ENCODE assay signal across 8 cellular contexts in the genomic region with DNA sequence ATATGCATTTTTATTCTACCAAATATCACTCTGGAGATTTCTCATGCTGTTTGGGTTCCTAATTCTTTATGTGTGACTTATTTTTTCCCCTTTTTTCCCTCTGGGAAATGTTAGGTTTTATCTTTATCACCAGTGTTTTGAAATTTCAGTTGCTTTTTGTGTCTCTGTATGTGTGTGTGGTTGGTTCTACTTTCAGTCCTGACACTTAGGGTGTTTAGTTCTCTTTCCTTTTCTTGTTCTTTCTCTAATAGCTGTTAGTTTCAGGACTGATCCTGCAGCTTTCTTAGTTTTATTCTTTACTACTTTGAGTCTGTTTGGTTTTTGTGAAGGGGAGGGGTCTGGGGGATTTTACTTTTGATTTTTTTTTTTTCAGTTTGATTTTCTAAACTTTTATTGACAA. TPM values are rescaled to one million over a fixed set of nuclear protein-coding genes. Genes with fewer than 3 reads are reported as not detected.
A peak's percentile ranks its signal among the peaks of the same experiment; 100 is the strongest.
DNase-seq lines count a peak whose midpoint lies in the region; ATAC-seq and TF ChIP-seq lines count a peak whose summit lies in the region.

No MANE protein-coding gene starts in this region.

- peaks cover 69% of the 10 kb centered on the region for H3K79me2 ChIP-seq in osteoblast (ENCODE audit: insufficient read depth, low read length)

- no peak overlapping the region for H2BK12ac ChIP-seq in neuronal stem cell (ENCODE audit: low read length)

- H3K36me3 ChIP-seq in endodermal cell (ENCODE audit: control insufficient read depth, insufficient read depth, low read length) (peaks cover 3% of the 10 kb centered on the region), osteoblast (ENCODE audit: insufficient read depth, low read length) (no peaks in the 10 kb centered on the region), neuronal stem cell (replicated peaks in 1 of 2; ENCODE audit: control insufficient read depth in 2 of 2, insufficient read depth in 2 of 2, low read length in 2 of 2) (no peaks in the 10 kb centered on the region), thyroid gland (no peaks in the 10 kb centered on the region)

- no peak for TF ChIP-seq POLR2A in thyroid gland (IDR thresholded peaks at IDR 0.05)

- H3K36me3 Mint-ChIP-seq in endodermal cell (ENCODE audit: low read depth), result peaks cover 16% of the 10 kb centered on the region

- H2BK120ac ChIP-seq in neuronal stem cell (ENCODE audit: low read depth, low read length), result no peak overlapping the region

- H3K27me3 ChIP-seq in endodermal cell (ENCODE audit: control insufficient read depth, insufficient read depth, low read length, poor library complexity, severe bottlenecking), result no peaks in the 10 kb centered on the region
- no peaks in the 10 kb centered on the region for H3K27me3 ChIP-seq in osteoblast (ENCODE audit: insufficient read depth, low read length)
- H3K27me3 ChIP-seq in neuronal stem cell (ENCODE audit: control insufficient read depth in 3 of 3, insufficient read depth in 3 of 3, low read depth in 1 of 3, low read length in 3 of 3), result no peaks in the 10 kb centered on the region
- H3K27me3 ChIP-seq in thyroid gland, result no peaks in the 10 kb centered on the region

- no peak overlapping the region for H4K8ac ChIP-seq in neuronal stem cell (ENCODE audit: low read depth, low read length)

- no peak overlapping the region for H2BK5ac ChIP-seq in neuronal stem cell (ENCODE audit: low read length)

- H3K4me2 ChIP-seq in osteoblast (ENCODE audit: insufficient read depth, low read length) (no peak overlapping the region), neuronal stem cell (ENCODE audit: insufficient read depth, low read length, poor library complexity, severe bottlenecking) (no peak overlapping the region)

- H2AFZ ChIP-seq in osteoblast (ENCODE audit: low read length) (no peak overlapping the region), neuronal stem cell (ENCODE audit: low read length) (no peak overlapping the region)

- H3K4me1 ChIP-seq in endodermal cell (ENCODE audit: control insufficient read depth, insufficient read depth, low read length) (no peaks in the 10 kb centered on the region), osteoblast (ENCODE audit: insufficient read depth, low read length) (no peaks in the 10 kb centered on the region), neuronal stem cell (ENCODE audit: control insufficient read depth in 2 of 2, insufficient read depth in 1 of 2, low read depth in 1 of 2, low read length in 2 of 2) (peaks cover 0 to 2% of the 10 kb centered on the region in 2 donors), thyroid gland (no peaks in the 10 kb centered on the region)

- H3K27me3 Mint-ChIP-seq in endodermal cell (ENCODE audit: insufficient read depth), result no peaks in the 10 kb centered on the region

- H3K18ac ChIP-seq in neuronal stem cell (ENCODE audit: low read length), result no peak overlapping the region

- peaks cover 8% of the 10 kb centered on the region for H3K4me1 Mint-ChIP-seq in endodermal cell

- no peak overlapping the region for H3K27ac ChIP-seq in endodermal cell (ENCODE audit: low read depth, low read length)
- no peak overlapping the region for H3K27ac ChIP-seq in osteoblast (ENCODE audit: low read depth, low read length)
- H3K27ac ChIP-seq in neuronal stem cell (replicated peaks; ENCODE audit: low read length), result no peak overlapping the region
- H3K27ac ChIP-seq in thyroid gland, result no peak overlapping the region

- no peak overlapping the region for H3K4ac ChIP-seq in neuronal stem cell (ENCODE audit: low read length)

- H2BK15ac ChIP-seq in neuronal stem cell (ENCODE audit: low read length), result no peak overlapping the region

- no peak overlapping the region for H3K4me3 ChIP-seq in endodermal cell (ENCODE audit: low read length)
- H3K4me3 ChIP-seq in osteoblast (ENCODE audit: insufficient read depth, low read length), result no peak overlapping the region
- H3K4me3 ChIP-seq in neuronal stem cell (ENCODE audit: low read length in 2 of 2), result no peak overlapping the region
- no peak overlapping the region for H3K4me3 ChIP-seq in thyroid gland (replicated peaks in 1 of 3)

- intact Hi-C loops in thyroid gland (cut with DNase I), result no loop called here

- DNase-seq in endodermal cell (no peak), osteoblast (ENCODE audit: insufficient read length, low spot score, missing footprints) (no peak), neuronal stem cell (ENCODE audit: low spot score) (no peak), cerebellar cortex (ENCODE audit: low spot score) (no peak), thyroid gland (no peak)

- H3K9me3 ChIP-seq in endodermal cell (ENCODE audit: control insufficient read depth, low read length) (peaks cover 4% of the 10 kb centered on the region), osteoblast (ENCODE audit: low read depth, low read length) (no peaks in the 10 kb centered on the region), neuronal stem cell (replicated peaks in 1 of 2; ENCODE audit: control insufficient read depth in 2 of 2, insufficient read depth in 1 of 2, low read depth in 1 of 2, low read length in 2 of 2) (no peaks in the 10 kb centered on the region), thyroid gland (no peaks in the 10 kb centered on the region)

- no peak overlapping the region for H3K14ac ChIP-seq in neuronal stem cell (ENCODE audit: low read length)

- no peak overlapping the region for H3K9ac ChIP-seq in endodermal cell (ENCODE audit: extremely low read depth, low read length, poor library complexity, severe bottlenecking)
- no peak overlapping the region for H3K9ac ChIP-seq in neuronal stem cell (ENCODE audit: low read depth, low read length, poor library complexity)

- H4K91ac ChIP-seq in neuronal stem cell (ENCODE audit: low read depth, low read length, poor library complexity), result no peak overlapping the region

- H2AK5ac ChIP-seq in neuronal stem cell (ENCODE audit: low read depth, low read length), result no peak overlapping the region

- H3K27ac Mint-ChIP-seq in endodermal cell, result peak overlapping the region; percentile 9

- H3K23ac ChIP-seq in neuronal stem cell (ENCODE audit: low read depth, low read length, poor library complexity), result no peak overlapping the region

- TF ChIP-seq CTCF in endodermal cell (conservative IDR thresholded peaks at IDR 0.05) (no peak), osteoblast (IDR thresholded peaks at IDR 0.05; ENCODE audit: extremely low read depth, low read depth, low read length) (no peak), thyroid gland (IDR thresholded peaks at IDR 0.05) (no peak)

- no peak overlapping the region for H3K4me3 Mint-ChIP-seq in endodermal cell

- H3K79me1 ChIP-seq in neuronal stem cell (ENCODE audit: low read depth, low read length), result peaks cover 6% of the 10 kb centered on the region

- peaks cover 23% of the 10 kb centered on the region for H4K20me1 ChIP-seq in osteoblast (ENCODE audit: insufficient read depth, low read length)

- no peaks in the 10 kb centered on the region for H3K9me3 Mint-ChIP-seq in endodermal cell

- ATAC-seq in GM18519 (IDR thresholded peaks at IDR 0.05; ENCODE audit: low FRiP score, unreplicated experiment) (peak; percentile 83), GM21447 (IDR thresholded peaks at IDR 0.05; ENCODE audit: unreplicated experiment) (peak; percentile 93), HG03354 (IDR thresholded peaks at IDR 0.05; ENCODE audit: poor library complexity, severe bottlenecking, unreplicated experiment) (peak; percentile 93)

RNA-seq across cellular contexts. Expression of a gene that starts 23.1 kb away (rescaled TPM):
- total RNA-seq in endodermal cell (10 to 100 TPM; 54.9 to 70.5 TPM), osteoblast (31.5 TPM in 2 replicates), thyroid gland (10 to 100 TPM; 36.6 to 71.4 (median 45.1) TPM)
- 43.9 TPM for polyA plus RNA-seq in endodermal cell (2013, experiment 1 of 2)
- polyA plus RNA-seq in endodermal cell (2013, experiment 2 of 2), result 39.6 TPM
- 40.2 TPM for polyA plus RNA-seq in neuronal stem cell (2013, experiment 1 of 2)
- polyA plus RNA-seq in neuronal stem cell (2013, experiment 2 of 2), result 44.6 TPM
